11 cellular contexts compared by ENCODE assay signal in the genomic region with DNA sequence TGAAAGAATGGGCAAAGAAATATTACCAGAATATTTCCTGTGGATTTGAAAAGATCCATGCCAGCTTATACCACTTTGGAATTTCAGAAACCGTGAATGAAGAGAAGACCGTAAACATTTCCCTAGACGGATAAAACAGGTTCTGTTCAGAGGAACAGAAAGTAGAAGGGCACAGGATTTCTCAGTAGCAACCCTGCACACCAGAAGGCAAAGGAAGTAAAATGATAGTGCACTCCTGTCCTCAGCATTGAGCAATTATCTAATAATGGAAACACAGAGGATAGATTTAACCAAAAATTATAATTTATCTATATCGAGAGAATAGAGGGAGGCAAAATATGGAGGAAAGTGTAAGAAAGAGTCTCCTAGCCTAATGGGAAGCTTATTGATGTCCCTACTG.
DNase-seq lines count a peak whose midpoint lies in the region; ATAC-seq, FAIRE-seq and TF ChIP-seq lines count a peak whose summit lies in the region.
"Had no signal": no experiment of that assay in that cellular context is flagged by ENCODE, and none has a peak within 500 bp of the region (broad histone marks: within the 10 kb centered on the region; RNA-seq: fewer than 3 reads in every experiment).

No MANE protein-coding gene starts in this region.

- no peak for ATAC-seq in CD4-positive, alpha-beta T cell (ENCODE audit: poor library complexity)
- ATAC-seq in naive B cell (ENCODE audit: low read depth in 2 of 2) (no peak), HG02981 (IDR thresholded peaks at IDR 0.05; ENCODE audit: unreplicated experiment) (no peak)

- H3K9me3 Mint-ChIP-seq in CD4-positive, alpha-beta T cell, result no peaks in the 10 kb centered on the region
- peaks cover 7% of the 10 kb centered on the region for H3K9me3 Mint-ChIP-seq in astrocyte (ENCODE audit: unreplicated experiment)
- peaks cover 0 to 17% (median 5%) of the 10 kb centered on the region in 7 donors for H3K9me3 Mint-ChIP-seq in naive B cell

- H3K9ac ChIP-seq in astrocyte (ENCODE audit: low read length), result no peak overlapping the region

- peaks cover 11% of the 10 kb centered on the region for H3K9me3 ChIP-seq in CD4-positive, alpha-beta T cell (ENCODE audit: control insufficient read depth, low read length)
- H3K9me3 ChIP-seq in astrocyte (ENCODE audit: insufficient read depth, low read depth, low read length), result peaks cover 5% of the 10 kb centered on the region

- peak overlapping the region; percentile 6 for H3K27ac Mint-ChIP-seq in CD4-positive, alpha-beta T cell
- H3K27ac Mint-ChIP-seq in astrocyte (ENCODE audit: unreplicated experiment), result no peak overlapping the region
- peak overlapping the region in 2 of 6 donors; percentile 1 to 12 for H3K27ac Mint-ChIP-seq in naive B cell

- no peaks in the 10 kb centered on the region for H3K27me3 ChIP-seq in CD4-positive, alpha-beta T cell (ENCODE audit: control insufficient read depth, insufficient read depth, low read length)
- no peaks in the 10 kb centered on the region for H3K27me3 ChIP-seq in astrocyte (ENCODE audit: insufficient read depth, low read length)

- H3K36me3 Mint-ChIP-seq in CD4-positive, alpha-beta T cell (ENCODE audit: low read depth), result no peaks in the 10 kb centered on the region
- H3K36me3 Mint-ChIP-seq in astrocyte (ENCODE audit: low read depth, unreplicated experiment), result no peaks in the 10 kb centered on the region
- H3K36me3 Mint-ChIP-seq in naive B cell, result peaks cover 0 to 9% of the 10 kb centered on the region in 2 donors

- peak overlapping the region; percentile 72 for H3K4me3 Mint-ChIP-seq in CD4-positive, alpha-beta T cell
- no peak overlapping the region for H3K4me3 Mint-ChIP-seq in astrocyte (ENCODE audit: unreplicated experiment)
- H3K4me3 Mint-ChIP-seq in naive B cell, result peak overlapping the region in 6 of 8 donors; percentile 6 to 83 (median 54)

- H3K27ac ChIP-seq in CD4-positive, alpha-beta T cell (ENCODE audit: low read depth, low read length), result no peak overlapping the region
- no peak overlapping the region for H3K27ac ChIP-seq in astrocyte (ENCODE audit: low read depth, low read length)
- H3K27ac ChIP-seq: SK-N-MC had no signal

- FAIRE-seq in astrocyte (lab: Jason Lieb, UNC), result no peak

- peaks cover 3% of the 10 kb centered on the region for H3K4me1 ChIP-seq in astrocyte (ENCODE audit: insufficient read depth, low read length)

- H3K4me3 ChIP-seq in astrocyte (ENCODE audit: insufficient read depth, low read depth, low read length), result no peak overlapping the region
- H3K4me3 ChIP-seq: SK-N-MC had no signal

- no peak overlapping the region for H2AFZ ChIP-seq in astrocyte (ENCODE audit: low read depth, low read length)

- H3K36me3 ChIP-seq in astrocyte (ENCODE audit: insufficient read depth, low read length), result no peaks in the 10 kb centered on the region

- DNase-seq in CD4-positive, alpha-beta T cell, result no peak
- peak; percentile 20 for DNase-seq in M059J (ENCODE audit: low read depth)
- DNase-seq in astrocyte (ENCODE audit: low read depth), result no peak
- DNase-seq in naive B cell, result no peak
- DNase-seq in UCSD-AML1 (lab: John Stamatoyannopoulos, UW; ENCODE audit: unreplicated experiment), result no peak
- DNase-seq in NCI-H146 treated with DMSO at 0.1 percent for 48 hours (lab: John Stamatoyannopoulos, UW; ENCODE audit: unreplicated experiment), result no peak
- DNase-seq in COLO668 (lab: John Stamatoyannopoulos, UW; ENCODE audit: unreplicated experiment), result no peak
- DNase-seq: aorta, hippocampal formation had no signal

- POLR2A ChIA-PET in CD4-positive, alpha-beta T cell (lab: Charles Lee), result interaction anchor here (0.6 to 2.2 kb wide), 2 partner anchors 121 to 224 kb away, joined by 3 to 12 read pairs; no protein-coding TSS in a partner anchor

- CTCF ChIA-PET in CD4-positive, alpha-beta T cell (lab: Charles Lee), result no interaction called here

- H3K27me3 Mint-ChIP-seq in CD4-positive, alpha-beta T cell, result no peaks in the 10 kb centered on the region
- H3K27me3 Mint-ChIP-seq in astrocyte (ENCODE audit: low read depth, unreplicated experiment) (peaks cover 3% of the 10 kb centered on the region), naive B cell (peaks cover 2 to 15% (median 7%) of the 10 kb centered on the region in 3 donors)

- peak overlapping the region; percentile 40 for H3K4me2 ChIP-seq in astrocyte (ENCODE audit: low read length)

- TF ChIP-seq CTCF in CD4-positive, alpha-beta T cell (IDR thresholded peaks at IDR 0.05), result no peak
- no peak for TF ChIP-seq CTCF in astrocyte (IDR thresholded peaks at IDR 0.05; ENCODE audit: insufficient read depth, low read depth, low read length)

- intact Hi-C loops in CD4-positive, alpha-beta T cell (cut with DNase I, micrococcal nuclease), result loop anchor here in 1 of 2 experiments (5.0 kb wide), 1 partner anchor 122 kb away; no protein-coding TSS in a partner anchor

- H4K20me1 ChIP-seq in astrocyte (ENCODE audit: insufficient read depth, low read length), result no peaks in the 10 kb centered on the region

- H3K79me2 ChIP-seq in astrocyte (ENCODE audit: insufficient read depth, low read length), result no peaks in the 10 kb centered on the region

- peaks cover 24% of the 10 kb centered on the region for H3K4me1 Mint-ChIP-seq in CD4-positive, alpha-beta T cell (ENCODE audit: low read depth)
- peaks cover 20% of the 10 kb centered on the region for H3K4me1 Mint-ChIP-seq in astrocyte (ENCODE audit: low read depth, unreplicated experiment)
- H3K4me1 Mint-ChIP-seq in naive B cell, result peaks cover 14 to 16% (median 15%) of the 10 kb centered on the region in 3 donors
